1 cellular context compared by ENCODE assay signal in the genomic region with DNA sequence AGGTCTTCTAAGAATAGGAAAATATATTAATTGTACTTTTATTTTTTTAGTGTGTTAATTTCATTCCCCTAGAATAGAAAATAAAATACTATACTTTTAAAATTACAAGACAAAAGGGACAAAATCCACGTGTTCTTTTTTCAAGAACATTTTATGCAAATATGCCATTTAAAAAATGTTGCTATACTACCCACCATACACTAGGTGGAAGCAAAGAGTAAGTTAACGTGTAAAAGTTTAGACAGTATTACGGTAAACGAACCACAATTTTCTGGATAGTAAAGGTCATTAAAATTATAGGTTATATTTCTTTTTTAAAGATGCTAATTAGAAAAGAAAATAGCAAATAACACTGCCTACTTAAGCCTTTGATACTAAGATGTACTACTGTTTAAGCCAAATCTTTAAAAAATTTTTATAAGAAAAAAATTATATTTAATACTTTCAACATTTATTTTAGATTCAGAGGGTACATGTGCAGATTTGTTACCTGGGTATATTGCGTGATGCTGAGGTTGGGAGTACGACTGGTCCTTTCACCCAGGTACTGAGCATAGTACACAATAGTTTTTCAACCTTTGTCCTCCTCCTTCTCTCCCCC.
TF ChIP-seq lines count a peak whose summit lies in the region.

No MANE protein-coding gene starts in this region.

TF ChIP-seq in H1, 55 proteins besides CTCF, POLR2A, EP300 and RAD21 (continued from another document):
- TF ChIP-seq, protein P1, sequence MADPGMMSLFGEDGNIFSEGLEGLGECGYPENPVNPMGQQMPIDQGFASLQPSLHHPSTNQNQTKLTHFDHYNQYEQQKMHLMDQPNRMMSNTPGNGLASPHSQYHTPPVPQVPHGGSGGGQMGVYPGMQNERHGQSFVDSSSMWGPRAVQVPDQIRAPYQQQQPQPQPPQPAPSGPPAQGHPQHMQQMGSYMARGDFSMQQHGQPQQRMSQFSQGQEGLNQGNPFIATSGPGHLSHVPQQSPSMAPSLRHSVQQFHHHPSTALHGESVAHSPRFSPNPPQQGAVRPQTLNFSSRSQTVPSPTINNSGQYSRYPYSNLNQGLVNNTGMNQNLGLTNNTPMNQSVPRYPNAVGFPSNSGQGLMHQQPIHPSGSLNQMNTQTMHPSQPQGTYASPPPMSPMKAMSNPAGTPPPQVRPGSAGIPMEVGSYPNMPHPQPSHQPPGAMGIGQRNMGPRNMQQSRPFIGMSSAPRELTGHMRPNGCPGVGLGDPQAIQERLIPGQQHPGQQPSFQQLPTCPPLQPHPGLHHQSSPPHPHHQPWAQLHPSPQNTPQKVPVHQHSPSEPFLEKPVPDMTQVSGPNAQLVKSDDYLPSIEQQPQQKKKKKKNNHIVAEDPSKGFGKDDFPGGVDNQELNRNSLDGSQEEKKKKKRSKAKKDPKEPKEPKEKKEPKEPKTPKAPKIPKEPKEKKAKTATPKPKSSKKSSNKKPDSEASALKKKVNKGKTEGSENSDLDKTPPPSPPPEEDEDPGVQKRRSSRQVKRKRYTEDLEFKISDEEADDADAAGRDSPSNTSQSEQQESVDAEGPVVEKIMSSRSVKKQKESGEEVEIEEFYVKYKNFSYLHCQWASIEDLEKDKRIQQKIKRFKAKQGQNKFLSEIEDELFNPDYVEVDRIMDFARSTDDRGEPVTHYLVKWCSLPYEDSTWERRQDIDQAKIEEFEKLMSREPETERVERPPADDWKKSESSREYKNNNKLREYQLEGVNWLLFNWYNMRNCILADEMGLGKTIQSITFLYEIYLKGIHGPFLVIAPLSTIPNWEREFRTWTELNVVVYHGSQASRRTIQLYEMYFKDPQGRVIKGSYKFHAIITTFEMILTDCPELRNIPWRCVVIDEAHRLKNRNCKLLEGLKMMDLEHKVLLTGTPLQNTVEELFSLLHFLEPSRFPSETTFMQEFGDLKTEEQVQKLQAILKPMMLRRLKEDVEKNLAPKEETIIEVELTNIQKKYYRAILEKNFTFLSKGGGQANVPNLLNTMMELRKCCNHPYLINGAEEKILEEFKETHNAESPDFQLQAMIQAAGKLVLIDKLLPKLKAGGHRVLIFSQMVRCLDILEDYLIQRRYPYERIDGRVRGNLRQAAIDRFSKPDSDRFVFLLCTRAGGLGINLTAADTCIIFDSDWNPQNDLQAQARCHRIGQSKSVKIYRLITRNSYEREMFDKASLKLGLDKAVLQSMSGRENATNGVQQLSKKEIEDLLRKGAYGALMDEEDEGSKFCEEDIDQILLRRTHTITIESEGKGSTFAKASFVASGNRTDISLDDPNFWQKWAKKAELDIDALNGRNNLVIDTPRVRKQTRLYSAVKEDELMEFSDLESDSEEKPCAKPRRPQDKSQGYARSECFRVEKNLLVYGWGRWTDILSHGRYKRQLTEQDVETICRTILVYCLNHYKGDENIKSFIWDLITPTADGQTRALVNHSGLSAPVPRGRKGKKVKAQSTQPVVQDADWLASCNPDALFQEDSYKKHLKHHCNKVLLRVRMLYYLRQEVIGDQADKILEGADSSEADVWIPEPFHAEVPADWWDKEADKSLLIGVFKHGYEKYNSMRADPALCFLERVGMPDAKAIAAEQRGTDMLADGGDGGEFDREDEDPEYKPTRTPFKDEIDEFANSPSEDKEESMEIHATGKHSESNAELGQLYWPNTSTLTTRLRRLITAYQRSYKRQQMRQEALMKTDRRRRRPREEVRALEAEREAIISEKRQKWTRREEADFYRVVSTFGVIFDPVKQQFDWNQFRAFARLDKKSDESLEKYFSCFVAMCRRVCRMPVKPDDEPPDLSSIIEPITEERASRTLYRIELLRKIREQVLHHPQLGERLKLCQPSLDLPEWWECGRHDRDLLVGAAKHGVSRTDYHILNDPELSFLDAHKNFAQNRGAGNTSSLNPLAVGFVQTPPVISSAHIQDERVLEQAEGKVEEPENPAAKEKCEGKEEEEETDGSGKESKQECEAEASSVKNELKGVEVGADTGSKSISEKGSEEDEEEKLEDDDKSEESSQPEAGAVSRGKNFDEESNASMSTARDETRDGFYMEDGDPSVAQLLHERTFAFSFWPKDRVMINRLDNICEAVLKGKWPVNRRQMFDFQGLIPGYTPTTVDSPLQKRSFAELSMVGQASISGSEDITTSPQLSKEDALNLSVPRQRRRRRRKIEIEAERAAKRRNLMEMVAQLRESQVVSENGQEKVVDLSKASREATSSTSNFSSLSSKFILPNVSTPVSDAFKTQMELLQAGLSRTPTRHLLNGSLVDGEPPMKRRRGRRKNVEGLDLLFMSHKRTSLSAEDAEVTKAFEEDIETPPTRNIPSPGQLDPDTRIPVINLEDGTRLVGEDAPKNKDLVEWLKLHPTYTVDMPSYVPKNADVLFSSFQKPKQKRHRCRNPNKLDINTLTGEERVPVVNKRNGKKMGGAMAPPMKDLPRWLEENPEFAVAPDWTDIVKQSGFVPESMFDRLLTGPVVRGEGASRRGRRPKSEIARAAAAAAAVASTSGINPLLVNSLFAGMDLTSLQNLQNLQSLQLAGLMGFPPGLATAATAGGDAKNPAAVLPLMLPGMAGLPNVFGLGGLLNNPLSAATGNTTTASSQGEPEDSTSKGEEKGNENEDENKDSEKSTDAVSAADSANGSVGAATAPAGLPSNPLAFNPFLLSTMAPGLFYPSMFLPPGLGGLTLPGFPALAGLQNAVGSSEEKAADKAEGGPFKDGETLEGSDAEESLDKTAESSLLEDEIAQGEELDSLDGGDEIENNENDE (IDR thresholded peaks at IDR 0.05; ENCODE audit: insufficient replicate concordance, low read length) = peak; percentile 60
